ENCODE assay signal across 9 cellular contexts in genomic region chr10:64733980-64734379, GRCh38.
A peak's percentile ranks its signal among the peaks of the same experiment; 100 is the strongest.
DNase-seq lines count a peak whose midpoint lies in the region; ATAC-seq, FAIRE-seq and TF ChIP-seq lines count a peak whose summit lies in the region.
"Had no signal": no experiment of that assay in that cellular context is flagged by ENCODE, and none has a peak within 500 bp of the region (broad histone marks: within the 10 kb centered on the region; RNA-seq: fewer than 3 reads in every experiment).

No MANE protein-coding gene starts in this region.

- H3K4me3 ChIP-seq in bronchial epithelial cell (ENCODE audit: low read depth, low read length), result no peak overlapping the region

- H3K36me3 Mint-ChIP-seq in immature natural killer cell, result no peaks in the 10 kb centered on the region

- peak; percentile 11 for DNase-seq in LHCN-M2 (ENCODE audit: low read depth)
- DNase-seq in bronchial epithelial cell (ENCODE audit: low read depth), result peak; percentile 29
- DNase-seq in pons (ENCODE audit: low spot score), result peak; percentile 41
- DNase-seq in T-helper 1 cell, result no peak
- DNase-seq in HCEC 1CT, result no peak
- no peak for DNase-seq in immature natural killer cell

- H3K27me3 Mint-ChIP-seq in immature natural killer cell (ENCODE audit: low read depth in 3 of 3), result peaks cover 0 to 2% (median 0%) of the 10 kb centered on the region in 3 donors
- H3K27me3 Mint-ChIP-seq: activated naive CD4-positive, alpha-beta T cell treated with anti-CD3 and anti-CD28 coated beads, Interleukin-2, amount 50 U/mL, for 24 hours had no signal

- FAIRE-seq in bronchial epithelial cell (lab: Jason Lieb, UNC), result no peak

- ATAC-seq in GM18870 (IDR thresholded peaks at IDR 0.05; ENCODE audit: unreplicated experiment), result peak; percentile 69
- no peak for ATAC-seq in GM21423 (IDR thresholded peaks at IDR 0.05; ENCODE audit: unreplicated experiment)

- no peak overlapping the region for H3K27ac Mint-ChIP-seq in immature natural killer cell
- H3K27ac Mint-ChIP-seq: activated naive CD4-positive, alpha-beta T cell treated with anti-CD3 and anti-CD28 coated beads, Interleukin-2, amount 50 U/mL, for 24 hours had no signal

- peak; percentile 34 for TF ChIP-seq CTCF in bronchial epithelial cell (IDR thresholded peaks at IDR 0.05; ENCODE audit: insufficient read depth, low read length, severe bottlenecking)

- H3K4me1 Mint-ChIP-seq in immature natural killer cell, result no peaks in the 10 kb centered on the region
- H3K4me1 Mint-ChIP-seq: activated naive CD4-positive, alpha-beta T cell treated with anti-CD3 and anti-CD28 coated beads, Interleukin-2, amount 50 U/mL, for 24 hours had no signal

- H3K9me3 Mint-ChIP-seq in immature natural killer cell, result peaks cover 5 to 50% (median 25%) of the 10 kb centered on the region in 6 donors

- no peak overlapping the region for H3K4me3 Mint-ChIP-seq in immature natural killer cell
- H3K4me3 Mint-ChIP-seq: activated naive CD4-positive, alpha-beta T cell treated with anti-CD3 and anti-CD28 coated beads, Interleukin-2, amount 50 U/mL, for 24 hours had no signal

- H3K36me3 ChIP-seq in bronchial epithelial cell (ENCODE audit: control insufficient read depth, insufficient read depth, low read length), result no peaks in the 10 kb centered on the region

- H3K27me3 ChIP-seq in bronchial epithelial cell (ENCODE audit: control insufficient read depth, insufficient read depth, low read length), result no peaks in the 10 kb centered on the region

Comparison
In these comparisons a context has a peak if more than half of its experiments do, and no peak if none do; other contexts are left out.
1. DNase-seq: peak in LHCN-M2 (single experiment), bronchial epithelial cell (single experiment) and pons (single experiment); none in T-helper 1 cell (0 of 5), HCEC 1CT (single experiment) and immature natural killer cell (0 of 3).